ENCODE assay signal across 9 cellular contexts in genomic region chr1:145927916-145928647, GRCh38. TPM values are rescaled to one million over a fixed set of nuclear protein-coding genes. Genes with fewer than 3 reads are reported as not detected.
A peak's percentile ranks its signal among the peaks of the same experiment; 100 is the strongest.
DNase-seq lines count a peak whose midpoint lies in the region; ATAC-seq lines count a peak whose summit lies in the region.
"Had no signal": no experiment of that assay in that cellular context is flagged by ENCODE, and none has a peak within 500 bp of the region (broad histone marks: within the 10 kb centered on the region; RNA-seq: fewer than 3 reads in every experiment).

No MANE protein-coding gene starts in this region.

- no peaks in the 10 kb centered on the region for H3K27me3 ChIP-seq in CD8-positive, alpha-beta memory T cell (ENCODE audit: insufficient read depth, low read length, poor library complexity, severe bottlenecking)
- H3K27me3 ChIP-seq in endocrine pancreas (ENCODE audit: control insufficient read depth, insufficient read depth, low read length), result no peaks in the 10 kb centered on the region
- no peaks in the 10 kb centered on the region for H3K27me3 ChIP-seq in neuron (ENCODE audit: insufficient read depth, low read length)

- H3K9me3 Mint-ChIP-seq in CD8-positive, alpha-beta memory T cell, result no peaks in the 10 kb centered on the region
- H3K9me3 Mint-ChIP-seq: central memory CD8-positive, alpha-beta T cell had no signal

- H3K9ac ChIP-seq in endocrine pancreas (ENCODE audit: control insufficient read depth, insufficient read depth, low read length), result peak overlapping the region; percentile 58

- no peaks in the 10 kb centered on the region for H3K9me3 ChIP-seq in CD8-positive, alpha-beta memory T cell (ENCODE audit: low read length)
- H3K9me3 ChIP-seq in endocrine pancreas (ENCODE audit: control insufficient read depth, low read length) (no peaks in the 10 kb centered on the region), neuron (ENCODE audit: low read length) (no peaks in the 10 kb centered on the region)

- H3K27ac Mint-ChIP-seq in CD8-positive, alpha-beta memory T cell, result peak overlapping the region in 7 of 8 donors; percentile 74 to 92 (median 83)

- H3K4me3 ChIP-seq in CD8-positive, alpha-beta memory T cell (ENCODE audit: low read length), result peak overlapping the region; percentile 89
- H3K4me3 ChIP-seq in endocrine pancreas (ENCODE audit: control insufficient read depth, insufficient read depth, low read length), result peak overlapping the region; percentile 93
- H3K4me3 ChIP-seq in neuron (ENCODE audit: low read length), result peak overlapping the region; percentile 84

- peak overlapping the region in 5 of 7 donors; percentile 47 to 84 (median 74) for H3K4me3 Mint-ChIP-seq in CD8-positive, alpha-beta memory T cell
- H3K4me3 Mint-ChIP-seq: central memory CD8-positive, alpha-beta T cell had no signal

- H2AFZ ChIP-seq in neuron (ENCODE audit: low read depth, low read length), result no peak overlapping the region

- H3K27ac ChIP-seq in CD8-positive, alpha-beta memory T cell (ENCODE audit: low read depth, low read length), result peak overlapping the region; percentile 93

- peaks cover 0 to 17% (median 3%) of the 10 kb centered on the region in 3 donors for H3K36me3 Mint-ChIP-seq in CD8-positive, alpha-beta memory T cell

- POLR2A ChIA-PET in CD8-positive, alpha-beta memory T cell (lab: Charles Lee), result interaction anchor here (0.6 to 3.9 kb wide), 21 partner anchors 8 to 109 kb away, joined by 3 to 87 read pairs (median 6); partner anchors contain the start of genes ANKRD34A, ANKRD35, LIX1L and NUDT17

- peaks cover 37% of the 10 kb centered on the region for H3K4me1 ChIP-seq in CD8-positive, alpha-beta memory T cell (ENCODE audit: insufficient read depth, low read length)
- no peaks in the 10 kb centered on the region for H3K4me1 ChIP-seq in endocrine pancreas (ENCODE audit: control insufficient read depth, insufficient read depth, low read length)
- peaks cover 14% of the 10 kb centered on the region for H3K4me1 ChIP-seq in neuron (ENCODE audit: insufficient read depth, low read length)

- H3K4me1 Mint-ChIP-seq in CD8-positive, alpha-beta memory T cell, result peaks cover 18 to 30% (median 28%) of the 10 kb centered on the region in 3 donors

- DNase-seq in CD8-positive, alpha-beta memory T cell, result peak in 1 of 5 donors; percentile 4
- DNase-seq in NAMALWA (ENCODE audit: low spot score) (peak; percentile 30), DMS114 treated with DMSO at 0.1 percent for 48 hours (lab: John Stamatoyannopoulos, UW; ENCODE audit: unreplicated experiment) (no peak), HCEC 1CT (no peak)
- DNase-seq in activated effector memory CD4-positive, alpha-beta T cell treated with anti-CD3 and anti-CD28 coated beads, Interleukin-2, amount 50 U/mL, for 16 hours, result no peak

- CTCF ChIA-PET in CD8-positive, alpha-beta memory T cell (lab: Charles Lee), result interaction anchor here (0.5 to 2.3 kb wide), 22 partner anchors 9 to 82 kb away, joined by 3 to 24 read pairs (median 6); partner anchors contain the start of genes ANKRD34A, ITGA10, LIX1L and NUDT17

- no peaks in the 10 kb centered on the region for H3K27me3 Mint-ChIP-seq in CD8-positive, alpha-beta memory T cell
- H3K27me3 Mint-ChIP-seq: central memory CD8-positive, alpha-beta T cell had no signal

- H3K36me3 ChIP-seq in CD8-positive, alpha-beta memory T cell (ENCODE audit: insufficient read depth, low read length), result peaks cover 9% of the 10 kb centered on the region
- H3K36me3 ChIP-seq in endocrine pancreas (ENCODE audit: control insufficient read depth, insufficient read depth, low read length), result no peaks in the 10 kb centered on the region
- H3K36me3 ChIP-seq in neuron (ENCODE audit: insufficient read depth, low read length), result peaks cover 23% of the 10 kb centered on the region

- no peak for ATAC-seq in GM18909 (IDR thresholded peaks at IDR 0.05; ENCODE audit: poor library complexity, unreplicated experiment)

RNA-seq across cellular contexts. Expression of gene RBM8A, which starts 0.8 kb away (rescaled TPM):
- 100 to 1,000 TPM; 387 to 397 TPM for total RNA-seq in CD8-positive, alpha-beta memory T cell
- polyA plus RNA-seq in CD8-positive, alpha-beta memory T cell, result 192 TPM

RNA-seq across cellular contexts. Expression of gene PEX11B, which starts 9.6 kb away (rescaled TPM):
- 10 to 100 TPM; 42.0 to 43.1 TPM for total RNA-seq in CD8-positive, alpha-beta memory T cell
- 46.9 TPM for polyA plus RNA-seq in CD8-positive, alpha-beta memory T cell

RNA-seq across cellular contexts. Expression of gene ITGA10, which starts 18.2 kb away (rescaled TPM):
- 1 to 10 TPM; 2.2 to 3.4 TPM for total RNA-seq in CD8-positive, alpha-beta memory T cell
- not detected for polyA plus RNA-seq in CD8-positive, alpha-beta memory T cell

RNA-seq across cellular contexts. Expression of gene LIX1L, which starts 29.7 kb away (rescaled TPM):
- 10 to 100 TPM; 41.8 to 42.6 TPM for total RNA-seq in CD8-positive, alpha-beta memory T cell
- polyA plus RNA-seq in CD8-positive, alpha-beta memory T cell, result 33.5 TPM

RNA-seq across cellular contexts. Expression of gene ANKRD34A, which starts 36.3 kb away (rescaled TPM):
- 1 to 10 TPM; 6.9 to 8.7 TPM for total RNA-seq in CD8-positive, alpha-beta memory T cell
- 0.97 TPM for polyA plus RNA-seq in CD8-positive, alpha-beta memory T cell
